21 cellular contexts compared by ENCODE assay signal in the genomic region with DNA sequence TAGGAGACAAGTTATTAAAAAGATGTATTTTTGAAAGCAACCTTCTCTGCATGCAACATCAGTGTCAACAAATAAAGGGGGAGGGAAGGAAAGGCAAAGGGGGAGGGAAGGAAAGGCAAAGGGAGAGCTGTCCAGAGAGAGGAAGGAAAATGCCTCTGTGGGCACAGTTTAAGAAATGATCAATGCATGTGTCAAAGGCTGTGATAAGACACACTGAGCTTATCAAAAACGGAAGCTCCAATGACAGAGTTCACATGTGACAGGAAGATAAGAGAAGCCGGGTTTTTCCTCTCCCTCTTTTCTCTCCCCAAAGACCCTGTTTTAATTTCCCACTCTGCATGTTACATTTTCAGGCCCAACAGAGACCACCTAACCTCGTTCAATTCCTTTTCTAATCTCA.
"Had no signal": no experiment of that assay in that cellular context is flagged by ENCODE, and none has a peak within 500 bp of the region (broad histone marks: within the 10 kb centered on the region; RNA-seq: fewer than 3 reads in every experiment).

No MANE protein-coding gene starts in this region.

- H3K27me3 ChIP-seq: sigmoid colon, tibial artery had no signal

- H3K27ac ChIP-seq: neutrophil, parathyroid adenoma, sigmoid colon, spleen, tibial artery had no signal

- ATAC-seq: activated CD8-positive, alpha-beta T cell treated with anti-CD3 and anti-CD28 coated beads for 36 hours; effector memory CD8-positive, alpha-beta T cell; mucosa of descending colon had no signal

- H3K4me1 ChIP-seq: parathyroid adenoma, sigmoid colon had no signal

- H3K9me3 ChIP-seq: mucosa of descending colon, neutrophil, sigmoid colon, spleen, tibial artery had no signal

- H3K9ac ChIP-seq: parathyroid adenoma had no signal

- H3K79me2 ChIP-seq: parathyroid adenoma had no signal

- H3K4me3 Mint-ChIP-seq: activated CD4-positive, alpha-beta T cell treated with anti-CD3 and anti-CD28 coated beads, Interleukin-2, amount 10 ng/mL, durations not matched to agents 24 days and 14 days; activated CD8-positive, alpha-beta T cell treated with anti-CD3 and anti-CD28 coated beads for 36 hours; activated naive CD8-positive, alpha-beta T cell treated with anti-CD3 and anti-CD28 coated beads, Interleukin-2, amount 10 ng/mL, durations not matched to agents 7 days and 5 days; activated T-cell treated with anti-CD3 and anti-CD28 coated beads, Interleukin-2, amount 50 U/mL, for 24 hours; effector memory CD8-positive, alpha-beta T cell had no signal

- H3K36me3 Mint-ChIP-seq: activated naive CD8-positive, alpha-beta T cell treated with anti-CD3 and anti-CD28 coated beads, Interleukin-2, amount 10 ng/mL, durations not matched to agents 7 days and 5 days; naive B cell had no signal

- DNase-seq: activated CD4-positive, alpha-beta T cell treated with anti-CD3 and anti-CD28 coated beads, Interleukin-2, amount 10 ng/mL, durations not matched to agents 24 days and 14 days; activated CD8-positive, alpha-beta T cell treated with anti-CD3 and anti-CD28 coated beads for 36 hours; activated naive CD4-positive, alpha-beta T cell treated with Interleukin-2 at 50 U/mL for 16 hours; activated naive CD8-positive, alpha-beta T cell treated with anti-CD3 and anti-CD28 coated beads, Interleukin-2, amount 10 ng/mL, durations not matched to agents 7 days and 5 days; activated T-cell treated with anti-CD3 and anti-CD28 coated beads, Interleukin-2, amount 50 U/mL, for 24 hours; amygdala; dermis blood vessel endothelial cell; effector memory CD8-positive, alpha-beta T cell; foreskin fibroblast; hippocampal formation; mammary epithelial cell; mucosa of descending colon; naive B cell; sigmoid colon; spleen; stimulated activated naive CD4-positive, alpha-beta T cell; SW 1271; tibial artery had no signal

- H3K9me3 Mint-ChIP-seq: activated CD8-positive, alpha-beta T cell treated with anti-CD3 and anti-CD28 coated beads for 36 hours; activated naive CD8-positive, alpha-beta T cell treated with anti-CD3 and anti-CD28 coated beads, Interleukin-2, amount 10 ng/mL, durations not matched to agents 7 days and 5 days; activated T-cell treated with anti-CD3 and anti-CD28 coated beads, Interleukin-2, amount 50 U/mL, for 24 hours; activated T-helper 2 cell treated with anti-CD3 and anti-CD28 coated beads, Interferon-gamma antibody, Interleukin-2, Interleukin-4, amounts not matched to agents 10 μg/mL and 5 μg/mL and 100 μg/mL, durations not matched to agents 14 hours and 24 hours and 36 hours; effector memory CD8-positive, alpha-beta T cell had no signal

- H3K4me3 ChIP-seq: mucosa of descending colon, sigmoid colon, tibial artery had no signal

- H2AFZ ChIP-seq: parathyroid adenoma had no signal

- H3K36me3 ChIP-seq: neutrophil, sigmoid colon, spleen, tibial artery had no signal

- H3K4me1 Mint-ChIP-seq: activated naive CD8-positive, alpha-beta T cell treated with anti-CD3 and anti-CD28 coated beads, Interleukin-2, amount 10 ng/mL, durations not matched to agents 7 days and 5 days had no signal

- H3K27ac Mint-ChIP-seq: activated CD4-positive, alpha-beta T cell treated with anti-CD3 and anti-CD28 coated beads, Interleukin-2, amount 10 ng/mL, durations not matched to agents 24 days and 14 days; activated CD8-positive, alpha-beta T cell treated with anti-CD3 and anti-CD28 coated beads for 36 hours; activated naive CD8-positive, alpha-beta T cell treated with anti-CD3 and anti-CD28 coated beads, Interleukin-2, amount 10 ng/mL, durations not matched to agents 7 days and 5 days; activated T-cell treated with anti-CD3 and anti-CD28 coated beads, Interleukin-2, amount 50 U/mL, for 24 hours; activated T-helper 2 cell treated with anti-CD3 and anti-CD28 coated beads, Interferon-gamma antibody, Interleukin-2, Interleukin-4, amounts not matched to agents 10 μg/mL and 5 μg/mL and 100 μg/mL, durations not matched to agents 14 hours and 24 hours and 36 hours; effector memory CD8-positive, alpha-beta T cell had no signal
